ENCODE assay signal across 1 cellular context in the genomic region with DNA sequence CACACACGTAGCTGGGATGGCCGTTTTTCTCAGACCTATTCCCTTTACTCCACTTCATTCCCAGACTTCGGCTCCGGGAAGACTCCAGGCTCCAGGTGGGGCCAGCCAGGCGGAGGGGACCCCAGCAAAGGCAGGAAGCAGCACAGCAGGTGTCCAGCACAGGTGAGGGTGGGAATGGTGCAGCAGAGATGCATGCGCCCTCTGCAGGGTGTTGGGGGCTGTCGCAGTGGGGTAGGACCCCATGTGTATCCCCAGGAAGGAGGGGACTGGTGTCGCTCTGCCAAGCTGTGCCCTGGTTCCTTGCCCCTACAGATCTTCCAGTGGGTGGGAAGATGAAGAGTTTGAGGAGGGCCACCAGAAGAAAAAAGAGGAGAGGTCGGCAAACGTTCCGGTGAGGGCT.
A peak's percentile ranks its signal among the peaks of the same experiment; 100 is the strongest.
TF ChIP-seq lines count a peak whose summit lies in the region.

No MANE protein-coding gene starts in this region.

TF ChIP-seq in GM12878, 131 proteins besides CTCF, POLR2A, EP300 and RAD21:
- no peak for TF ChIP-seq RELA (IDR thresholded peaks at IDR 0.05; ENCODE audit: borderline replicate concordance, partially characterized antibody)
- TF ChIP-seq ZNF274 (IDR thresholded peaks at IDR 0.05; ENCODE audit: insufficient read depth, insufficient read length), result no peak
- TF ChIP-seq, protein P1, sequence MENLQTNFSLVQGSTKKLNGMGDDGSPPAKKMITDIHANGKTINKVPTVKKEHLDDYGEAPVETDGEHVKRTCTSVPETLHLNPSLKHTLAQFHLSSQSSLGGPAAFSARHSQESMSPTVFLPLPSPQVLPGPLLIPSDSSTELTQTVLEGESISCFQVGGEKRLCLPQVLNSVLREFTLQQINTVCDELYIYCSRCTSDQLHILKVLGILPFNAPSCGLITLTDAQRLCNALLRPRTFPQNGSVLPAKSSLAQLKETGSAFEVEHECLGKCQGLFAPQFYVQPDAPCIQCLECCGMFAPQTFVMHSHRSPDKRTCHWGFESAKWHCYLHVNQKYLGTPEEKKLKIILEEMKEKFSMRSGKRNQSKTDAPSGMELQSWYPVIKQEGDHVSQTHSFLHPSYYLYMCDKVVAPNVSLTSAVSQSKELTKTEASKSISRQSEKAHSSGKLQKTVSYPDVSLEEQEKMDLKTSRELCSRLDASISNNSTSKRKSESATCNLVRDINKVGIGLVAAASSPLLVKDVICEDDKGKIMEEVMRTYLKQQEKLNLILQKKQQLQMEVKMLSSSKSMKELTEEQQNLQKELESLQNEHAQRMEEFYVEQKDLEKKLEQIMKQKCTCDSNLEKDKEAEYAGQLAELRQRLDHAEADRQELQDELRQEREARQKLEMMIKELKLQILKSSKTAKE (IDR thresholded peaks at IDR 0.05; ENCODE audit: low read depth, poor library complexity, severe bottlenecking), result no peak
- peak; percentile 29; the same call in 1 of the 2 replicates for TF ChIP-seq SMC3 (IDR thresholded peaks at IDR 0.05; ENCODE audit: borderline replicate concordance, low read length)
TF ChIP-seq in GM12878: peak in this region for 1.
